ENCODE assay signal across 20 cellular contexts in the genomic region with DNA sequence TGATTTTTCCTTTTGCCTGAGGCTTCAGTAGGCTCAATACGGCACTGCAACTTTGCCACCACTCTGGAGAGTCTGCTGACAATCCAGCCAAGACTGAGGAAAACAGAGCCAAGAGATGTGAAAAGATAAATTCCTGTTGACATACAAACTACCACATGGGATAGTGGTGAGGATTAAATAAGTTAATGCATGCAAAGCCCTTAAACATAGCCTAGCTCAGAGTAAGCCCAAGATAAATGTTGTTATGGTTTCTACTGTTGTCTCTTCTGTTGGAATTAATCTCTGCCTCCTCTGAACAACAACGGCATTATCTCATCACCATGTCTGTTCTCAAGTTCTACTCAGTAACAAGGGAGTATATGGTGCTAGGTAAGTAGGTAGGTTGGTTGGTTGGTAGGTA.
DNase-seq lines count a peak whose midpoint lies in the region; ATAC-seq and TF ChIP-seq lines count a peak whose summit lies in the region.
"Had no signal": no experiment of that assay in that cellular context is flagged by ENCODE, and none has a peak within 500 bp of the region (broad histone marks: within the 10 kb centered on the region; RNA-seq: fewer than 3 reads in every experiment).

No MANE protein-coding gene starts in this region.

- DNase-seq in D341Med (ENCODE audit: low spot score) (peak; percentile 57), NCI-H82 (lab: John Stamatoyannopoulos, UW) (peak; percentile 90), left lobe of liver (ENCODE audit: low spot score) (no peak), neural progenitor cell (ENCODE audit: low spot score) (no peak), NCI-H187 treated with DMSO at 0.1 percent for 48 hours (lab: John Stamatoyannopoulos, UW) (no peak)
- DNase-seq in activated naive CD4-positive, alpha-beta T cell treated with Interleukin-2 at 50 U/mL for 16 hours, result no peak
- DNase-seq: Caco-2; CD4-positive, CD25-positive, alpha-beta regulatory T cell; CD8-positive, alpha-beta T cell; DMS53; DMS79 treated with DMSO at 0.1 percent for 48 hours; GF-D8; H9 had no signal

- H4K20me1 ChIP-seq in neural progenitor cell (ENCODE audit: low read depth), result no peaks in the 10 kb centered on the region
- H4K20me1 ChIP-seq: BLaER1 had no signal

- no peaks in the 10 kb centered on the region for H3K27me3 Mint-ChIP-seq in nephron (ENCODE audit: low read depth)
- H3K27me3 Mint-ChIP-seq in neural progenitor cell (ENCODE audit: insufficient read depth, low read depth), result no peaks in the 10 kb centered on the region
- H3K27me3 Mint-ChIP-seq: B cell; CD4-positive, CD25-positive, alpha-beta regulatory T cell had no signal

- H3F3A ChIP-seq in neural progenitor cell (ENCODE audit: low read depth), result no peaks in the 10 kb centered on the region

- no peaks in the 10 kb centered on the region for H3K79me2 ChIP-seq in neural progenitor cell (ENCODE audit: low read depth)

- no peak overlapping the region for H2AFZ ChIP-seq in neural progenitor cell (replicated peaks)
- H2AFZ ChIP-seq: GM23338 had no signal

- H3K4me2 ChIP-seq in neural progenitor cell, result no peak overlapping the region
- H3K4me2 ChIP-seq: BLaER1, GM23338 had no signal

- H3K4me1 Mint-ChIP-seq in nephron (peaks cover 26% of the 10 kb centered on the region), neural progenitor cell (no peaks in the 10 kb centered on the region)
- H3K4me1 Mint-ChIP-seq: B cell; CD4-positive, CD25-positive, alpha-beta regulatory T cell; GM23338; H9 had no signal

- H3K27ac ChIP-seq in VCaP (peak overlapping the region; percentile 1; the same call in 1 of the 2 replicates), neural progenitor cell (no peak overlapping the region)
- H3K27ac ChIP-seq: BLaER1, C4-2B had no signal

- no peak overlapping the region for H3K4me3 Mint-ChIP-seq in nephron
- no peak overlapping the region for H3K4me3 Mint-ChIP-seq in neural progenitor cell
- H3K4me3 Mint-ChIP-seq: B cell; CD4-positive, CD25-positive, alpha-beta regulatory T cell; CD8-positive, alpha-beta T cell; GM23338; H9 had no signal

- no peaks in the 10 kb centered on the region for H3K36me3 ChIP-seq in neural progenitor cell
- H3K36me3 ChIP-seq: BLaER1 had no signal

- H3K4me3 ChIP-seq in neural progenitor cell, result no peak overlapping the region
- H3K4me3 ChIP-seq: BLaER1, GM23338 had no signal

- H3K4me1 ChIP-seq in neural progenitor cell, result peaks cover 8% of the 10 kb centered on the region
- H3K4me1 ChIP-seq: BLaER1, Caco-2 had no signal

- ATAC-seq in left lobe of liver, result no peak
- ATAC-seq: CD8-positive, alpha-beta T cell; GM23338; HCT116 had no signal

- H3K36me3 Mint-ChIP-seq in nephron (ENCODE audit: low read depth) (no peaks in the 10 kb centered on the region), neural progenitor cell (no peaks in the 10 kb centered on the region)
- H3K36me3 Mint-ChIP-seq: CD4-positive, CD25-positive, alpha-beta regulatory T cell; CD8-positive, alpha-beta T cell had no signal

- H3K9me3 Mint-ChIP-seq in nephron, result peaks cover 4% of the 10 kb centered on the region
- H3K9me3 Mint-ChIP-seq in neural progenitor cell, result peaks cover 4% of the 10 kb centered on the region
- H3K9me3 Mint-ChIP-seq: CD8-positive, alpha-beta T cell had no signal

- no peaks in the 10 kb centered on the region for H3K27me3 ChIP-seq in neural progenitor cell
- H3K27me3 ChIP-seq: BLaER1 had no signal

- H3K27ac Mint-ChIP-seq in nephron (peak overlapping the region; percentile 42 to 51 (median 44)), neural progenitor cell (no peak overlapping the region)
- H3K27ac Mint-ChIP-seq: B cell; CD4-positive, CD25-positive, alpha-beta regulatory T cell; CD8-positive, alpha-beta T cell; GM23338 had no signal

- H3K9ac ChIP-seq in neural progenitor cell, result no peak overlapping the region
- H3K9ac ChIP-seq: BLaER1 had no signal

- no peaks in the 10 kb centered on the region for H3K9me3 ChIP-seq in neural progenitor cell (ENCODE audit: low read depth)

- TF ChIP-seq CTCF in VCaP (conservative IDR thresholded peaks at IDR 0.05), result no peak
- no peak for TF ChIP-seq CTCF in nephron (IDR thresholded peaks at IDR 0.05; ENCODE audit: unreplicated experiment in 3 of 3)
- TF ChIP-seq CTCF in neural progenitor cell (IDR thresholded peaks at IDR 0.05), result no peak

Comparison
In these comparisons a context has a peak if more than half of its experiments do, and no peak if none do; other contexts are left out.
1. DNase-seq: peak in D341Med (single experiment) and NCI-H82 (single experiment); none in activated naive CD4-positive, alpha-beta T cell treated with Interleukin-2 at 50 U/mL for 16 hours (single experiment), left lobe of liver (single experiment), neural progenitor cell (single experiment) and NCI-H187 treated with DMSO at 0.1 percent for 48 hours (single experiment).